In the genomic region with DNA sequence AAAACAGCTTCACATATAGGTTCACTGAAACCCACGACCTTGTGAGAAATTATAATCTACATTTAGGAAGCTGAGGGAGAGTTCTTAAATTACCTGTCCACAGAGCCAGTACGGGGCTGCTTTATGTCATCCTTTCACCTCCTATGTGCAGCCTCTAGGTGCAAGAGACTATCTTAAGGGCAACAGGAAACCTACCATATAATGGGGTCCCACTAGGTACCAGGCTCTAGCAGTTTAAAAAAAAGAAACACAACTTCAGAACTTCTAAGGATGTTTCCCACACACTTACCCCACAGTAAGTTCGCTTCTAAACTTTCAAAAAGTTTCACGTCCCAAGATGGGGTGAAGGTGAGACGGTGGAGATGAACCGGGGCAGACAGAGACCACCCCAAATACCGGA, we compare ENCODE assay signal across 8 cellular contexts. TPM values are rescaled to one million over a fixed set of nuclear protein-coding genes. Genes with fewer than 3 reads are reported as not detected.
DNase-seq lines count a peak whose midpoint lies in the region; TF ChIP-seq lines count a peak whose summit lies in the region.

No MANE protein-coding gene starts in this region.

- H3K4me1 Mint-ChIP-seq in HFFc6 (ENCODE audit: low read depth) (peaks cover 4% of the 10 kb centered on the region; the same call in 1 of the 2 replicates), immature natural killer cell (peaks cover 0 to 3% of the 10 kb centered on the region in 2 donors)
- H3K4me1 Mint-ChIP-seq in activated CD4-positive, alpha-beta memory T cell treated with anti-CD3 and anti-CD28 coated beads, Interleukin-2, amount 10 ng/mL, durations not matched to agents 7 days and 5 days: peaks cover 4% of the 10 kb centered on the region

- H3K27ac ChIP-seq in tibial nerve: no peak overlapping the region

- H3K27me3 Mint-ChIP-seq in HFFc6 (ENCODE audit: insufficient read depth) (peaks cover 27% of the 10 kb centered on the region), immature natural killer cell (ENCODE audit: low read depth in 3 of 3) (peaks cover 9 to 22% (median 12%) of the 10 kb centered on the region in 3 donors)
- peaks cover 65% of the 10 kb centered on the region for H3K27me3 Mint-ChIP-seq in activated CD4-positive, alpha-beta memory T cell treated with anti-CD3 and anti-CD28 coated beads, Interleukin-2, amount 10 ng/mL, durations not matched to agents 7 days and 5 days

- H3K36me3 Mint-ChIP-seq in HFFc6 (ENCODE audit: low read depth): no peaks in the 10 kb centered on the region
- H3K36me3 Mint-ChIP-seq in activated CD4-positive, alpha-beta memory T cell treated with anti-CD3 and anti-CD28 coated beads, Interleukin-2, amount 10 ng/mL, durations not matched to agents 7 days and 5 days (ENCODE audit: low read depth): no peaks in the 10 kb centered on the region
- H3K36me3 Mint-ChIP-seq in immature natural killer cell: no peaks in the 10 kb centered on the region

- TF ChIP-seq CTCF in GM12875 (IDR thresholded peaks at IDR 0.05; ENCODE audit: borderline replicate concordance, insufficient read depth, low read depth, low read length) (no peak), HFFc6 (IDR thresholded peaks at IDR 0.05) (no peak), tibial nerve (IDR thresholded peaks at IDR 0.05) (no peak)

- H3K9me3 ChIP-seq in tibial nerve: no peaks in the 10 kb centered on the region

- DNase-seq in HFFc6 (no peak), immature natural killer cell (no peak), tibial nerve (ENCODE audit: low spot score in 2 of 2) (no peak), amniotic stem cell (lab: John Stamatoyannopoulos, UW) (no peak), NCI-H1930 (lab: John Stamatoyannopoulos, UW) (no peak), HT-29 (ENCODE audit: low spot score) (no peak)
- DNase-seq in activated CD4-positive, alpha-beta memory T cell treated with anti-CD3 and anti-CD28 coated beads, Interleukin-2, amount 10 ng/mL, durations not matched to agents 7 days and 5 days: no peak

- H3K4me3 Mint-ChIP-seq in HFFc6: peak overlapping the region; percentile 78
- peak overlapping the region; percentile 45 for H3K4me3 Mint-ChIP-seq in activated CD4-positive, alpha-beta memory T cell treated with anti-CD3 and anti-CD28 coated beads, Interleukin-2, amount 10 ng/mL, durations not matched to agents 7 days and 5 days
- H3K4me3 Mint-ChIP-seq in immature natural killer cell: peak overlapping the region; percentile 63 to 72 (median 67)

- H3K9me3 Mint-ChIP-seq in HFFc6: no peaks in the 10 kb centered on the region
- H3K9me3 Mint-ChIP-seq in activated CD4-positive, alpha-beta memory T cell treated with anti-CD3 and anti-CD28 coated beads, Interleukin-2, amount 10 ng/mL, durations not matched to agents 7 days and 5 days: no peaks in the 10 kb centered on the region
- peaks cover 0 to 1% (median 0%) of the 10 kb centered on the region in 6 donors for H3K9me3 Mint-ChIP-seq in immature natural killer cell

- WGBS in tibial nerve, 2 donors: 16 to 17% methylated on average over 7 of the region's 7 CpGs

- H3K4me1 ChIP-seq in tibial nerve: peaks cover 0 to 10% (median 8%) of the 10 kb centered on the region in 4 donors

- POLR2A ChIA-PET in activated CD4-positive, alpha-beta memory T cell treated with anti-CD3 and anti-CD28 coated beads, Interleukin-2, amount 10 ng/mL, durations not matched to agents 7 days and 5 days (lab: Charles Lee): interaction anchor here (1.2 kb wide), 1 partner anchor 89 kb away, joined by 4 read pairs; a partner anchor contains a TSS

- H3K4me3 ChIP-seq in GM12875 (ENCODE audit: low read depth, low read length): peak overlapping the region; percentile 84
- peak overlapping the region; percentile 38 to 57 (median 54) for H3K4me3 ChIP-seq in tibial nerve

- H3K27ac Mint-ChIP-seq in HFFc6 (no peak overlapping the region), immature natural killer cell (no peak overlapping the region)
- H3K27ac Mint-ChIP-seq in activated CD4-positive, alpha-beta memory T cell treated with anti-CD3 and anti-CD28 coated beads, Interleukin-2, amount 10 ng/mL, durations not matched to agents 7 days and 5 days: no peak overlapping the region

- no peak for TF ChIP-seq POLR2A in tibial nerve (IDR thresholded peaks at IDR 0.05)

- no peaks in the 10 kb centered on the region for H3K36me3 ChIP-seq in tibial nerve

- CTCF ChIA-PET in activated CD4-positive, alpha-beta memory T cell treated with anti-CD3 and anti-CD28 coated beads, Interleukin-2, amount 10 ng/mL, durations not matched to agents 7 days and 5 days (lab: Charles Lee): no interaction called here

- peaks cover 0 to 47% of the 10 kb centered on the region in 2 donors for H3K27me3 ChIP-seq in tibial nerve

- TF ChIP-seq EP300 in tibial nerve (IDR thresholded peaks at IDR 0.05): no peak

RNA-seq across cellular contexts. Expression of a gene that starts 0.6 kb away (rescaled TPM):
- 1 to 10 TPM in 4 of 6 experiments, under 1 TPM in 1, not detected in 1; 0.73 to 4.0 (median 3.8) TPM for total RNA-seq in HFFc6 (2021; fragmentation: NEBNext Ultra II Directional; extraction: Animal tissue kit (Norgen Biotek cat#: 25700))
- total RNA-seq in activated CD4-positive, alpha-beta memory T cell treated with anti-CD3 and anti-CD28 coated beads, Interleukin-2, amount 10 ng/mL, durations not matched to agents 7 days and 5 days: under 1 TPM; 0.18 to 0.71 TPM
- polyA plus RNA-seq in immature natural killer cell: not detected
- total RNA-seq in tibial nerve: 1 to 10 TPM; 3.6 to 6.8 (median 5.0) TPM
- not detected in 2 replicates for total RNA-seq in HT-29 (2014; rRNA removed; shearing (Covaris generic))
